In the genomic region with DNA sequence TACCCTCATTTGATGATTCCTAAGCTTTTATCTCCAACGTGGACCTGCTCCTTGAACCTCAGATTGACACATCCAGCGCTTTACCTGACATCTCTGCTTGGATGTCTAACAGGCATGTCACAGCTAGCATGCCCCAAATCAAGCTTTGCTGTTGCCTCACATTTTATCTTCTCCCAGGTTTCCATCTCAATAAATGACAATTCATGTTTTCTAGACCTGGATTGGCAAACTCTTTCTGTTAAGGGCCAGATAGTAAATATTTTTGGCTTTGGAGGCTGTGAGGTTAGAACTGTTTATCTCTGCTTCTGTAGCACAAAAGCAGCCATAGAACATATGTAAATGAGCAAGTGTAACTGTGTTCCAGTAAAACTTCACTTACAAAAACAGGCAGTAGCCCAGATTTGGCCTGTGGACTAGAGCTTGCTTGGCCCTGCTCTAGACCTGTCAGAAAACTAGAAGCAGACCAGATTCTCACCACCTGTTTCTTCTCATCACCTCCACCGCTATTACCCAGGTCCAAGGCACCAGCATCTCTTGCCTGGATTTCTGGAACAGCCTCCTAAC, we compare ENCODE assay signal across 9 cellular contexts. TPM values are rescaled to one million over a fixed set of nuclear protein-coding genes. Genes with fewer than 3 reads are reported as not detected.
DNase-seq lines count a peak whose midpoint lies in the region; ATAC-seq and TF ChIP-seq lines count a peak whose summit lies in the region.
"Had no signal": no experiment of that assay in that cellular context is flagged by ENCODE, and none has a peak within 500 bp of the region (broad histone marks: within the 10 kb centered on the region; RNA-seq: fewer than 3 reads in every experiment).

No MANE protein-coding gene starts in this region.

- TF ChIP-seq CTCF in mammary epithelial cell (conservative IDR thresholded peaks at IDR 0.05 in 1 of 2, IDR thresholded peaks at IDR 0.05 in 1 of 2; ENCODE audit: extremely low read depth in 1 of 2, insufficient read depth in 1 of 2, low read depth in 1 of 2, low read length in 2 of 2) (no peak), tibial artery (IDR thresholded peaks at IDR 0.05) (no peak)

- CTCF ChIA-PET in activated CD8-positive, alpha-beta memory T cell treated with anti-CD3 and anti-CD28 coated beads, Interleukin-2, amount 10 ng/mL, durations not matched to agents 7 days and 5 days (lab: Charles Lee), result interaction anchor here (1.0 kb wide), 1 partner anchor 12 kb away, joined by 3 read pairs; no protein-coding TSS in a partner anchor
- CTCF ChIA-PET in mammary epithelial cell (lab: Charles Lee; ENCODE audit: low non-redundant PET), result interaction anchor here (0.6 kb wide), 1 partner anchor 19 kb away, joined by 4 read pairs; no protein-coding TSS in a partner anchor

- dilution Hi-C loops in mammary epithelial cell (cut with HindIII; ENCODE audit: low sequenced_read_pairs), result loop anchor here (5.0 kb wide), 2 partner anchors 32 to 93 kb away; no protein-coding TSS in a partner anchor

- H3K4me1 ChIP-seq in mammary epithelial cell (ENCODE audit: insufficient read depth, low read length), result peaks cover 28% of the 10 kb centered on the region
- H3K4me1 ChIP-seq in tibial artery, result peaks cover 0 to 16% (median 6%) of the 10 kb centered on the region in 4 donors

- no peaks in the 10 kb centered on the region for H4K20me1 ChIP-seq in mammary epithelial cell (ENCODE audit: insufficient read depth, low read length)

- 55% methylated on average over 3 of the region's 3 CpGs for WGBS in mammary epithelial cell (ENCODE audit: low coverage, missing lambda C conversion rate)

- TSS peak; percentile 12 for BruUV-seq in mammary epithelial cell (replicated peaks; lab: Mats Ljungman, UMichigan)

- H3K36me3 ChIP-seq in mammary epithelial cell (ENCODE audit: insufficient read depth, low read length) (no peaks in the 10 kb centered on the region), tibial artery (peaks cover 0 to 23% (median 6%) of the 10 kb centered on the region in 3 donors)

- DNase-seq in activated CD8-positive, alpha-beta memory T cell treated with anti-CD3 and anti-CD28 coated beads, Interleukin-2, amount 10 ng/mL, durations not matched to agents 7 days and 5 days, result no peak
- DNase-seq in activated CD8-positive, alpha-beta memory T cell treated with anti-CD3 and anti-CD28 coated beads, Interleukin-2, amount 50 U/mL, for 48 hours, result no peak
- DNase-seq in mammary epithelial cell, result peak; percentile 49
- DNase-seq in medulla oblongata (ENCODE audit: extremely low spot score), result peak; percentile 40
- no peak for DNase-seq in tibial artery
- DNase-seq in D341Med (ENCODE audit: low spot score), result no peak
- DNase-seq: spleen had no signal

- H3K4me3 Mint-ChIP-seq in activated CD8-positive, alpha-beta memory T cell treated with anti-CD3 and anti-CD28 coated beads, Interleukin-2, amount 10 ng/mL, durations not matched to agents 7 days and 5 days, result no peak overlapping the region

- in situ Hi-C loops in mammary epithelial cell (cut with MboI; ENCODE audit: low sequenced_read_pairs in 2 of 2), result no loop called here

- peak overlapping the region; percentile 3 for H2AFZ ChIP-seq in mammary epithelial cell (ENCODE audit: low read depth, low read length)

- peak overlapping the region; percentile 62 for H3K27ac ChIP-seq in mammary epithelial cell (ENCODE audit: insufficient read depth, low read depth, low read length)
- peak overlapping the region; percentile 10 to 30 for H3K27ac ChIP-seq in tibial artery

- H3K4me3 ChIP-seq in mammary epithelial cell (replicated peaks in 1 of 3; ENCODE audit: insufficient read depth in 1 of 3, low read depth in 2 of 3, low read length in 3 of 3) (no peak overlapping the region), tibial artery (no peak overlapping the region)
- H3K4me3 ChIP-seq: spleen had no signal

- H3K9ac ChIP-seq in mammary epithelial cell (ENCODE audit: insufficient read depth, low read length), result peak overlapping the region; percentile 7

- no peaks in the 10 kb centered on the region for H3K27me3 Mint-ChIP-seq in activated CD8-positive, alpha-beta memory T cell treated with anti-CD3 and anti-CD28 coated beads, Interleukin-2, amount 10 ng/mL, durations not matched to agents 7 days and 5 days

- H3K9me3 ChIP-seq in mammary epithelial cell (replicated peaks; ENCODE audit: insufficient read depth, low read length), result no peaks in the 10 kb centered on the region
- no peaks in the 10 kb centered on the region for H3K9me3 ChIP-seq in tibial artery
- H3K9me3 ChIP-seq: spleen had no signal

- no peaks in the 10 kb centered on the region for H3K9me3 Mint-ChIP-seq in activated CD8-positive, alpha-beta memory T cell treated with anti-CD3 and anti-CD28 coated beads, Interleukin-2, amount 10 ng/mL, durations not matched to agents 7 days and 5 days (ENCODE audit: low read depth)

- intact Hi-C loops in mammary epithelial cell (cut with micrococcal nuclease), result loop anchor here (1.0 to 2.0 kb wide), 2 partner anchors 11 to 42 kb away; a partner anchor contains a TSS
- intact Hi-C loops in tibial artery (cut with DNase I; ENCODE audit: low total_unique reads), result no loop called here

- peaks cover 11% of the 10 kb centered on the region for H3K36me3 Mint-ChIP-seq in activated CD8-positive, alpha-beta memory T cell treated with anti-CD3 and anti-CD28 coated beads, Interleukin-2, amount 10 ng/mL, durations not matched to agents 7 days and 5 days

- H3K27me3 ChIP-seq in mammary epithelial cell (ENCODE audit: insufficient read depth, low read length) (no peaks in the 10 kb centered on the region), tibial artery (no peaks in the 10 kb centered on the region)
- H3K27me3 ChIP-seq: spleen had no signal

- H3K27ac Mint-ChIP-seq in activated CD8-positive, alpha-beta memory T cell treated with anti-CD3 and anti-CD28 coated beads, Interleukin-2, amount 10 ng/mL, durations not matched to agents 7 days and 5 days, result peak overlapping the region; percentile 5

- H3K4me2 ChIP-seq in mammary epithelial cell (ENCODE audit: insufficient read depth, low read depth, low read length), result peak overlapping the region; percentile 66

- peaks cover 23% of the 10 kb centered on the region for H3K4me1 Mint-ChIP-seq in activated CD8-positive, alpha-beta memory T cell treated with anti-CD3 and anti-CD28 coated beads, Interleukin-2, amount 10 ng/mL, durations not matched to agents 7 days and 5 days

- H3K79me2 ChIP-seq in mammary epithelial cell (ENCODE audit: insufficient read depth, low read length), result peaks cover 57% of the 10 kb centered on the region

- no peak for ATAC-seq in activated CD8-positive, alpha-beta memory T cell treated with anti-CD3 and anti-CD28 coated beads, Interleukin-2, amount 10 ng/mL, durations not matched to agents 7 days and 5 days
- ATAC-seq in HG03045 (IDR thresholded peaks at IDR 0.05; ENCODE audit: unreplicated experiment), result no peak
- no peak for ATAC-seq in GM19023 (IDR thresholded peaks at IDR 0.05; ENCODE audit: unreplicated experiment)

RNA-seq across cellular contexts. Expression of a gene that starts 42.2 kb away (rescaled TPM):
- 10 to 100 TPM; 28.7 to 30.4 TPM for total RNA-seq in activated CD8-positive, alpha-beta memory T cell treated with anti-CD3 and anti-CD28 coated beads, Interleukin-2, amount 10 ng/mL, durations not matched to agents 7 days and 5 days
- total RNA-seq in mammary epithelial cell, result 10 to 100 TPM; 34.7 to 47.2 TPM
- 17.4 TPM for polyA plus RNA-seq in mammary epithelial cell
- 114 TPM for polyA minus RNA-seq in mammary epithelial cell

Comparison
In these comparisons a context has a peak if more than half of its experiments do, and no peak if none do; other contexts are left out.
1. DNase-seq: peak in mammary epithelial cell (single experiment) and medulla oblongata (single experiment); none in activated CD8-positive, alpha-beta memory T cell treated with anti-CD3 and anti-CD28 coated beads, Interleukin-2, amount 10 ng/mL, durations not matched to agents 7 days and 5 days (single experiment), activated CD8-positive, alpha-beta memory T cell treated with anti-CD3 and anti-CD28 coated beads, Interleukin-2, amount 50 U/mL, for 48 hours (single experiment), tibial artery (0 of 2) and D341Med (single experiment).